8 cellular contexts compared by ENCODE assay signal in genomic region chr11:36377759-36378553, GRCh38.
DNase-seq lines count a peak whose midpoint lies in the region; ATAC-seq and TF ChIP-seq lines count a peak whose summit lies in the region.

No MANE protein-coding gene starts in this region.

- no peak for TF ChIP-seq POLR2A in IMR-90 (IDR thresholded peaks at IDR 0.05; ENCODE audit: low read depth, low read length)

- peak overlapping the region; percentile 73 for H2AK9ac ChIP-seq in IMR-90 (replicated peaks; ENCODE audit: low read depth, low read length, poor library complexity)

- no peak overlapping the region for H3K18ac ChIP-seq in IMR-90 (ENCODE audit: low read depth, low read length)

- dilution Hi-C loops in IMR-90 (cut with HindIII; ENCODE audit: low sequenced_read_pairs, unreplicated experiment): no loop called here

- no peak overlapping the region; the same call in 2 of the 3 replicates for H2BK15ac ChIP-seq in IMR-90 (ENCODE audit: low read depth, low read length)

- in situ Hi-C loops in IMR-90 (cut with MboI; ENCODE audit: low sequenced_read_pairs): loop anchor here (5.0 kb wide), 1 partner anchor 94 kb away; no protein-coding TSS in a partner anchor

- H2BK5ac ChIP-seq in IMR-90 (ENCODE audit: low read depth, low read length, poor library complexity, severe bottlenecking): no peak overlapping the region

- peak overlapping the region; percentile 78 for H3K23ac ChIP-seq in IMR-90 (ENCODE audit: low read depth, low read length)

- no TSS peak for BruUV-seq in IMR-90 (replicated peaks; lab: Mats Ljungman, UMichigan)

- H3K27ac ChIP-seq in IMR-90 (ENCODE audit: insufficient read depth, low read length) (no peak overlapping the region), colonic mucosa (peak overlapping the region; percentile 76)

- peaks cover 5% of the 10 kb centered on the region; the same call in 1 of the 2 replicates for H4K20me1 ChIP-seq in IMR-90 (ENCODE audit: insufficient read depth, low read length)

- H4K91ac ChIP-seq in IMR-90 (ENCODE audit: insufficient read depth, low read depth, low read length): peak overlapping the region; percentile 66; the same call in 1 of the 2 replicates

- H3K9ac ChIP-seq in IMR-90 (ENCODE audit: low read depth, low read length): peak overlapping the region; percentile 5; the same call in 1 of the 2 replicates
- peak overlapping the region; percentile 86 to 99 for H3K9ac ChIP-seq in colonic mucosa (ENCODE audit: low read depth in 2 of 2, low read length in 2 of 2)

- peak overlapping the region; percentile 84 for H3K4me2 ChIP-seq in IMR-90 (ENCODE audit: low read depth, low read length)

- H3K36me3 ChIP-seq in BE2C (no peaks in the 10 kb centered on the region), IMR-90 (ENCODE audit: control insufficient read depth, insufficient read depth, low read length) (no peaks in the 10 kb centered on the region), colonic mucosa (peaks cover 4% of the 10 kb centered on the region)

- peak overlapping the region; percentile 91 for H3K4me3 Mint-ChIP-seq in natural killer cell

- H3K9me3 ChIP-seq in BE2C (no peaks in the 10 kb centered on the region), IMR-90 (ENCODE audit: control insufficient read depth, insufficient read depth, low read length) (no peaks in the 10 kb centered on the region), colonic mucosa (no peaks in the 10 kb centered on the region)

- intact Hi-C loops in IMR-90 (cut with micrococcal nuclease): loop anchor here (1.0 to 5.0 kb wide), 4 partner anchors 53 to 100 kb away; partner anchors contain the start of gene PRR5L
- intact Hi-C loops in colonic mucosa (cut with DNase I): loop anchor here (5.0 kb wide), 1 partner anchor 86 kb away; no protein-coding TSS in a partner anchor
- intact Hi-C loops in natural killer cell (cut with micrococcal nuclease): loop anchor here (1.0 to 10.0 kb wide), 4 partner anchors 33 to 115 kb away; no protein-coding TSS in a partner anchor

- peaks cover 68 to 72% of the 10 kb centered on the region in 2 donors for H3K4me1 Mint-ChIP-seq in natural killer cell

- H3K27me3 ChIP-seq in BE2C (peaks cover 17% of the 10 kb centered on the region), IMR-90 (ENCODE audit: control insufficient read depth, insufficient read depth, low read length) (peaks cover 2% of the 10 kb centered on the region; the same call in 1 of the 2 replicates), colonic mucosa (no peaks in the 10 kb centered on the region)

- H3K14ac ChIP-seq in IMR-90 (replicated peaks; ENCODE audit: low read depth, low read length): peak overlapping the region; percentile 57; the same call in 1 of the 2 replicates

- no peaks in the 10 kb centered on the region for H3K4me1 ChIP-seq in BE2C
- H3K4me1 ChIP-seq in IMR-90 (ENCODE audit: control insufficient read depth, insufficient read depth, low read length): peaks cover 2% of the 10 kb centered on the region
- H3K4me1 ChIP-seq in colonic mucosa: no peaks in the 10 kb centered on the region

- no peak for ATAC-seq in IMR-90 (ENCODE audit: low read depth)
- peak in 2 of 3 donors; percentile 13 to 18 for ATAC-seq in natural killer cell
- ATAC-seq in HG02798 (IDR thresholded peaks at IDR 0.05; ENCODE audit: poor library complexity, unreplicated experiment): no peak
- no peak for ATAC-seq in GM21423 (IDR thresholded peaks at IDR 0.05; ENCODE audit: unreplicated experiment)
- ATAC-seq in GM21717 (IDR thresholded peaks at IDR 0.05; ENCODE audit: unreplicated experiment): no peak

- peak overlapping the region; percentile 90 to 93 for H3K27ac Mint-ChIP-seq in natural killer cell

- H2BK20ac ChIP-seq in IMR-90 (ENCODE audit: low read depth, low read length): peak overlapping the region; percentile 59

- POLR2A ChIA-PET in IMR-90 (lab: Charles Lee; ENCODE audit: unreplicated experiment): no interaction called here

- H4K8ac ChIP-seq in IMR-90 (ENCODE audit: low read depth in 2 of 2, low read length in 2 of 2): peak overlapping the region; percentile 53 to 77; a peak in 2 of 4 replicates

- peak overlapping the region; percentile 53 for H3K4me3 ChIP-seq in BE2C (ENCODE audit: low read depth, low read length)
- peak overlapping the region; percentile 83 for H3K4me3 ChIP-seq in IMR-90 (ENCODE audit: insufficient read depth, low read depth, low read length)
- H3K4me3 ChIP-seq in colonic mucosa: peak overlapping the region; percentile 89

- H3K79me1 ChIP-seq in IMR-90 (ENCODE audit: low read depth in 1 of 2, low read length in 2 of 2): peaks cover 11 to 15% of the 10 kb centered on the region in 2 experiments; a peak in 3 of 4 replicates

- H3K27me3 Mint-ChIP-seq in natural killer cell (ENCODE audit: low read depth in 2 of 2): no peaks in the 10 kb centered on the region

- no peak for DNase-seq in BE2C
- no peak for DNase-seq in IMR-90
- DNase-seq in colonic mucosa: no peak
- DNase-seq in natural killer cell: no peak
- no peak for DNase-seq in NCI-H128 (lab: John Stamatoyannopoulos, UW; ENCODE audit: unreplicated experiment)

- peaks cover 4% of the 10 kb centered on the region; the same call in 1 of the 2 replicates for H3K9me1 ChIP-seq in IMR-90 (ENCODE audit: insufficient read depth, low read length)

- CTCF ChIA-PET in IMR-90 (lab: Yijun Ruan, JAX): interaction anchor here (0.6 to 2.5 kb wide), 5 partner anchors 49 to 120 kb away, joined by 3 to 8 read pairs (median 3); no protein-coding TSS in a partner anchor

- H2AFZ ChIP-seq in IMR-90 (replicated peaks; ENCODE audit: low read length, poor library complexity): peak overlapping the region; percentile 91

- H2BK120ac ChIP-seq in IMR-90 (ENCODE audit: low read depth, low read length): peak overlapping the region; percentile 44; the same call in 1 of the 2 replicates

- TF ChIP-seq RAD21 in IMR-90 (IDR thresholded peaks at IDR 0.05; ENCODE audit: low read length): no peak

- TF ChIP-seq CTCF in BE2C (IDR thresholded peaks at IDR 0.05; ENCODE audit: low read depth, low read length) (no peak), IMR-90 (conservative IDR thresholded peaks at IDR 0.05; ENCODE audit: low read depth, low read length) (no peak), colonic mucosa (IDR thresholded peaks at IDR 0.05) (no peak), natural killer cell (IDR thresholded peaks at IDR 0.05) (no peak)

- H3K4ac ChIP-seq in IMR-90 (ENCODE audit: low read depth, low read length): peak overlapping the region; percentile 66

- WGBS in IMR-90 (ENCODE audit: extremely low coverage in 2 of 2, insufficient read length in 1 of 2), 2 experiments: 23% methylated on average over 16 of the region's 22 CpGs; no CpG with 5 or more reads in 1 of the 2 experiments

- H2AK5ac ChIP-seq in IMR-90 (ENCODE audit: low read depth, low read length): peak overlapping the region; percentile 62

- peaks cover 26% of the 10 kb centered on the region for H3K36me3 Mint-ChIP-seq in natural killer cell

- H3K9me3 Mint-ChIP-seq in natural killer cell: no peaks in the 10 kb centered on the region

- no peak overlapping the region for H4K5ac ChIP-seq in IMR-90 (ENCODE audit: low read depth, low read length)

- H3K56ac ChIP-seq in IMR-90 (ENCODE audit: extremely low read depth, insufficient read depth, low read length): no peak overlapping the region

TF ChIP-seq in IMR-90, 13 proteins besides CTCF, POLR2A, EP300 and RAD21:
- TF ChIP-seq CEBPB (IDR thresholded peaks at IDR 0.05; ENCODE audit: low read depth, low read length) (no peak), NFE2L2 (IDR thresholded peaks at IDR 0.05; ENCODE audit: low read depth, low read length) (no peak), ELK1 (IDR thresholded peaks at IDR 0.05; ENCODE audit: borderline replicate concordance, low read depth, low read length) (no peak), FOS (IDR thresholded peaks at IDR 0.05; ENCODE audit: low read depth, low read length) (no peak), MAFK (IDR thresholded peaks at IDR 0.05; ENCODE audit: low read depth, low read length) (peak; percentile 37), RFX5 (IDR thresholded peaks at IDR 0.05; ENCODE audit: low read depth, low read length) (no peak)
TF ChIP-seq in IMR-90: peak in this region for 1.

Comparison
In these comparisons a context has a peak if more than half of its experiments do, and no peak if none do; other contexts are left out.
1. ATAC-seq: peak in natural killer cell (2 of 3); none in IMR-90 (single experiment), HG02798 (single experiment), GM21423 (single experiment) and GM21717 (single experiment).
2. Peak in every context shown above with its lines, with median percentiles within 50 percentile points of each other: H3K4me3 ChIP-seq.